Comparison of ENCODE assay signal across 21 cellular contexts in genomic region chr22:37570661-37570976, GRCh38. TPM values are rescaled to one million over a fixed set of nuclear protein-coding genes. Genes with fewer than 3 reads are reported as not detected.
DNase-seq lines count a peak whose midpoint lies in the region; ATAC-seq and TF ChIP-seq lines count a peak whose summit lies in the region.
"Had no signal": no experiment of that assay in that cellular context is flagged by ENCODE, and none has a peak within 500 bp of the region (broad histone marks: within the 10 kb centered on the region; RNA-seq: fewer than 3 reads in every experiment).

No MANE protein-coding gene starts in this region.

- H4K20me1 ChIP-seq in neural progenitor cell (ENCODE audit: low read depth) = no peaks in the 10 kb centered on the region

- H3K4me3 Mint-ChIP-seq in Calu3 (ENCODE audit: low read depth, unreplicated experiment) = peak overlapping the region; percentile 56
- H3K4me3 Mint-ChIP-seq in neural progenitor cell = peak overlapping the region; percentile 52
- H3K4me3 Mint-ChIP-seq: naive B cell; stimulated activated memory B cell treated with anti-CD40 and anti-IgM and Interleukin-4, amounts not matched to agents 10 μg/mL and 1 μg/mL and 100 μg/mL, for 72 hours had no signal

- no peaks in the 10 kb centered on the region for H3K4me1 ChIP-seq in neural progenitor cell

- H3K9me3 Mint-ChIP-seq in Calu3 (ENCODE audit: low read depth, unreplicated experiment) = no peaks in the 10 kb centered on the region
- H3K9me3 Mint-ChIP-seq in neural progenitor cell = no peaks in the 10 kb centered on the region
- H3K9me3 Mint-ChIP-seq: naive B cell; stimulated activated memory B cell treated with anti-CD40 and anti-IgM and Interleukin-4, amounts not matched to agents 10 μg/mL and 1 μg/mL and 100 μg/mL, for 72 hours had no signal

- TF ChIP-seq CTCF in Calu3 (IDR thresholded peaks at IDR 0.05; ENCODE audit: unreplicated experiment) (no peak), neural progenitor cell (IDR thresholded peaks at IDR 0.05) (no peak)

- H3K36me3 ChIP-seq in neural progenitor cell = no peaks in the 10 kb centered on the region

- BruUV-seq in Calu3 (replicated peaks; lab: Mats Ljungman, UMichigan) = no TSS peak

- no peak overlapping the region for H2AFZ ChIP-seq in neural progenitor cell (replicated peaks)

- H3K27me3 ChIP-seq in neural progenitor cell = no peaks in the 10 kb centered on the region
- H3K27me3 ChIP-seq: vagina had no signal

- no peaks in the 10 kb centered on the region for H3F3A ChIP-seq in neural progenitor cell (ENCODE audit: low read depth)

- no peak overlapping the region for H3K4me3 ChIP-seq in neural progenitor cell
- H3K4me3 ChIP-seq: A549, coronary artery, left lung, vagina had no signal

- H3K4me2 ChIP-seq in neural progenitor cell = no peak overlapping the region

- H3K27ac ChIP-seq in caudate nucleus (ENCODE audit: low read depth, low read length) = peak overlapping the region; percentile 89
- no peak overlapping the region for H3K27ac ChIP-seq in neural progenitor cell
- H3K27ac ChIP-seq: C4-2B, vagina had no signal

- H3K27me3 Mint-ChIP-seq in Calu3 (ENCODE audit: unreplicated experiment) = no peaks in the 10 kb centered on the region
- peaks cover 8% of the 10 kb centered on the region for H3K27me3 Mint-ChIP-seq in neural progenitor cell (ENCODE audit: insufficient read depth, low read depth)

- intact Hi-C loops in Calu3 (cut with micrococcal nuclease; ENCODE audit: unreplicated experiment) = no loop called here

- H3K79me2 ChIP-seq in neural progenitor cell (ENCODE audit: low read depth) = no peaks in the 10 kb centered on the region

- H3K27ac Mint-ChIP-seq in Calu3 (ENCODE audit: unreplicated experiment) (peak overlapping the region; percentile 99), neural progenitor cell (no peak overlapping the region)
- H3K27ac Mint-ChIP-seq: stimulated activated memory B cell treated with anti-CD40 and anti-IgM and Interleukin-4, amounts not matched to agents 10 μg/mL and 1 μg/mL and 100 μg/mL, for 72 hours had no signal

- H3K36me3 Mint-ChIP-seq in Calu3 (ENCODE audit: insufficient read depth, unreplicated experiment) (peaks cover 88% of the 10 kb centered on the region), neural progenitor cell (peaks cover 2% of the 10 kb centered on the region)
- H3K36me3 Mint-ChIP-seq: naive B cell; stimulated activated memory B cell treated with anti-CD40 and anti-IgM and Interleukin-4, amounts not matched to agents 10 μg/mL and 1 μg/mL and 100 μg/mL, for 72 hours had no signal

- H3K4me1 Mint-ChIP-seq in Calu3 (ENCODE audit: low read depth, unreplicated experiment) (peaks cover 64% of the 10 kb centered on the region), neural progenitor cell (peaks cover 4% of the 10 kb centered on the region)

- no peak for DNase-seq in Calu3
- DNase-seq in caudate nucleus (lab: John Stamatoyannopoulos, UW) = no peak
- no peak for DNase-seq in neural progenitor cell (ENCODE audit: low spot score)
- no peak for DNase-seq in D341Med (ENCODE audit: low spot score)
- DNase-seq: activated effector memory CD4-positive, alpha-beta T cell treated with Interleukin-2 at 50 U/mL for 16 hours; H7; left lung; naive B cell; NCI-H187; NCI-H446 had no signal

- H3K9ac ChIP-seq in neural progenitor cell = no peak overlapping the region

- ATAC-seq in GM18858 (IDR thresholded peaks at IDR 0.05; ENCODE audit: unreplicated experiment) (no peak), HG03469 (IDR thresholded peaks at IDR 0.05; ENCODE audit: unreplicated experiment) (no peak)
- ATAC-seq: Right ventricle myocardium inferior; stimulated activated memory B cell treated with anti-CD40 and anti-IgM and Interleukin-4, amounts not matched to agents 10 μg/mL and 1 μg/mL and 100 μg/mL, for 72 hours had no signal

- no peaks in the 10 kb centered on the region for H3K9me3 ChIP-seq in neural progenitor cell (ENCODE audit: low read depth)
- H3K9me3 ChIP-seq: A549, left lung, vagina had no signal

- CTCF ChIA-PET in Calu3 (lab: Charles Lee) = interaction anchor here (1.5 to 5.7 kb wide), 6 partner anchors 9 to 31 kb away, joined by 4 to 51 read pairs (median 16); no protein-coding TSS in a partner anchor

RNA-seq across cellular contexts. Expression of gene LGALS2, which starts 9.3 kb away (rescaled TPM):
- 0.90 and 1.2 TPM in 2 replicates for total RNA-seq in Calu3 (2022)
- not detected in 2 replicates for total RNA-seq in neural progenitor cell (ENCODE audit: low replicate concordance)
- total RNA-seq: epithelial cell of proximal tubule, H7, posterior vena cava, vagina had no signal

RNA-seq across cellular contexts. Expression of gene CDC42EP1, which starts 10.3 kb away (rescaled TPM):
- total RNA-seq in Calu3 (2022) (156 and 162 TPM in 2 replicates), neural progenitor cell (ENCODE audit: low replicate concordance) (0.84 and 1.8 TPM in 2 replicates)

RNA-seq across cellular contexts. Expression of gene GGA1, which starts 38.0 kb away (rescaled TPM):
- total RNA-seq in Calu3 (2022) = 89.8 and 95.3 TPM in 2 replicates
- 62.3 and 71.7 TPM in 2 replicates for total RNA-seq in neural progenitor cell (ENCODE audit: low replicate concordance)

RNA-seq across cellular contexts. Expression of gene CARD10, which starts 51.4 kb away (rescaled TPM):
- total RNA-seq in Calu3 (2022) (40.5 and 49.2 TPM in 2 replicates), neural progenitor cell (ENCODE audit: low replicate concordance) (1.5 and 6.2 TPM in 2 replicates)
- total RNA-seq: T-helper 1 cell treated with Interleukin-12 subunit alpha and Interleukin-12 subunit beta and Interleukin-4 antibody, amounts not matched to agents 30 ng/mL and 1 ng/mL, for 36 hours had no signal

Comparison
In these comparisons a context has a peak if more than half of its experiments do, and no peak if none do; other contexts are left out.
1. RNA of gene CDC42EP1, which starts 10.3 kb away (total RNA-seq): 156 to 162 TPM in Calu3; 0.84 to 1.8 TPM in neural progenitor cell; every median in the first group is over 10 times any median in the second.